Comparison of ENCODE assay signal across 22 cellular contexts in genomic region chr3:120555661-120556509, GRCh38. TPM values are rescaled to one million over a fixed set of nuclear protein-coding genes. Genes with fewer than 3 reads are reported as not detected.
DNase-seq lines count a peak whose midpoint lies in the region; ATAC-seq and TF ChIP-seq lines count a peak whose summit lies in the region.
"Had no signal": no experiment of that assay in that cellular context is flagged by ENCODE, and none has a peak within 500 bp of the region (broad histone marks: within the 10 kb centered on the region; RNA-seq: fewer than 3 reads in every experiment).

No MANE protein-coding gene starts in this region.

- peak in 2 of 3 donors; percentile 86 to 87 for DNase-seq in Peyer's patch
- peak; percentile 85 for DNase-seq in coronary artery (ENCODE audit: low spot score)
- peak; percentile 94 for DNase-seq in left lobe of liver (ENCODE audit: low spot score)
- DNase-seq in NCI-H748 treated with DMSO at 0.1 percent for 48 hours (lab: John Stamatoyannopoulos, UW) = no peak
- DNase-seq in foreskin fibroblast = no peak
- DNase-seq in Ammon's horn (ENCODE audit: low spot score) = no peak
- DNase-seq: activated CD4-positive, alpha-beta T cell treated with anti-CD3 and anti-CD28 coated beads, Interleukin-2, amount 10 ng/mL, durations not matched to agents 7 days and 5 days; activated CD8-positive, alpha-beta memory T cell treated with anti-CD3 and anti-CD28 coated beads, Interleukin-2, amount 50 U/mL, for 4 hours; activated naive CD8-positive, alpha-beta T cell treated with anti-CD3 and anti-CD28 coated beads, Interleukin-2, amount 50 U/mL, for 24 hours; central memory CD4-positive, alpha-beta T cell; effector memory CD4-positive, alpha-beta T cell; glutamatergic neuron; mammary epithelial cell; NCI-H2029 treated with DMSO at 0.1 percent for 48 hours; NCI-H524; OCI-M1; stimulated activated CD4-positive, alpha-beta T cell treated with anti-CD3 and anti-CD28 coated beads, Interleukin-4, amount 100 ng/mL, for 4 hours had no signal

- TF ChIP-seq POLR2A in Peyer's patch (IDR thresholded peaks at IDR 0.05) = peak in 1 of 2 donors; percentile 13

- no peaks in the 10 kb centered on the region for H3K27me3 ChIP-seq in Peyer's patch
- no peaks in the 10 kb centered on the region for H3K27me3 ChIP-seq in subcutaneous abdominal adipose tissue (ENCODE audit: control insufficient read depth in 5 of 5, insufficient read depth in 4 of 5, low read length in 5 of 5)

- H3K4me3 ChIP-seq in Peyer's patch (no peak overlapping the region), coronary artery (peak overlapping the region; percentile 3), subcutaneous abdominal adipose tissue (ENCODE audit: low read depth in 1 of 5, low read length in 5 of 5) (no peak overlapping the region), foreskin fibroblast (ENCODE audit: low read depth in 1 of 2, low read length in 2 of 2) (no peak overlapping the region)
- H3K4me3 ChIP-seq: GM23248, K562 had no signal

- no peaks in the 10 kb centered on the region for H3K9me3 ChIP-seq in Peyer's patch
- no peaks in the 10 kb centered on the region for H3K9me3 ChIP-seq in subcutaneous abdominal adipose tissue (ENCODE audit: control insufficient read depth in 5 of 5, low read length in 5 of 5)

- peak overlapping the region in 3 of 4 donors; percentile 40 to 79 (median 76) for H3K27ac ChIP-seq in Peyer's patch
- H3K27ac ChIP-seq in coronary artery = peak overlapping the region; percentile 42 to 88
- peak overlapping the region; percentile 59 for H3K27ac ChIP-seq in subcutaneous abdominal adipose tissue (ENCODE audit: low read depth, low read length)
- H3K27ac ChIP-seq: GM23248, parathyroid adenoma had no signal

- H3K4me1 ChIP-seq in Peyer's patch (peaks cover 0 to 19% (median 5%) of the 10 kb centered on the region in 4 donors), subcutaneous abdominal adipose tissue (ENCODE audit: control insufficient read depth in 5 of 5, insufficient read depth in 5 of 5, low read length in 5 of 5) (peaks cover 2 to 53% (median 45%) of the 10 kb centered on the region in 5 donors)
- H3K4me1 ChIP-seq: parathyroid adenoma had no signal

- TF ChIP-seq CTCF in Peyer's patch (IDR thresholded peaks at IDR 0.05) (peak in 3 of 6 experiments; percentile 26 to 49 (median 46)), coronary artery (IDR thresholded peaks at IDR 0.05) (no peak), foreskin fibroblast (IDR thresholded peaks at IDR 0.05; ENCODE audit: low read depth, low read length) (no peak)

- ATAC-seq in left lobe of liver (peak; percentile 69), GM21381 (IDR thresholded peaks at IDR 0.05; ENCODE audit: unreplicated experiment) (no peak)
- ATAC-seq: activated naive CD8-positive, alpha-beta T cell treated with anti-CD3 and anti-CD28 coated beads, Interleukin-2, amount 50 U/mL, for 24 hours; K562 had no signal

- no peak overlapping the region for H3K9ac ChIP-seq in subcutaneous abdominal adipose tissue (ENCODE audit: low read length in 5 of 5)
- H3K9ac ChIP-seq: GM23248, parathyroid adenoma had no signal

- H3K36me3 ChIP-seq in Peyer's patch (no peaks in the 10 kb centered on the region), subcutaneous abdominal adipose tissue (ENCODE audit: control insufficient read depth in 5 of 5, insufficient read depth in 5 of 5, low read length in 5 of 5) (no peaks in the 10 kb centered on the region)

RNA-seq across cellular contexts. Expression of gene NDUFB4, which starts 40.3 kb away (rescaled TPM):
- 100 to 1,000 TPM in 1 of 4 donors, 10 to 100 TPM in 3; 43.7 to 156 (median 79.6) TPM for total RNA-seq in Peyer's patch
- 65.2 TPM for total RNA-seq in left lobe of liver

Comparison
In these comparisons a context has a peak if more than half of its experiments do, and no peak if none do; other contexts are left out.
1. DNase-seq: peak in Peyer's patch (2 of 3), coronary artery (single experiment) and left lobe of liver (single experiment); none in NCI-H748 treated with DMSO at 0.1 percent for 48 hours (single experiment), foreskin fibroblast (0 of 2) and Ammon's horn (single experiment).
2. Peak in every context shown above with its lines, with median percentiles within 50 percentile points of each other: H3K27ac ChIP-seq.